ENCODE assay signal across 8 cellular contexts in the genomic region with DNA sequence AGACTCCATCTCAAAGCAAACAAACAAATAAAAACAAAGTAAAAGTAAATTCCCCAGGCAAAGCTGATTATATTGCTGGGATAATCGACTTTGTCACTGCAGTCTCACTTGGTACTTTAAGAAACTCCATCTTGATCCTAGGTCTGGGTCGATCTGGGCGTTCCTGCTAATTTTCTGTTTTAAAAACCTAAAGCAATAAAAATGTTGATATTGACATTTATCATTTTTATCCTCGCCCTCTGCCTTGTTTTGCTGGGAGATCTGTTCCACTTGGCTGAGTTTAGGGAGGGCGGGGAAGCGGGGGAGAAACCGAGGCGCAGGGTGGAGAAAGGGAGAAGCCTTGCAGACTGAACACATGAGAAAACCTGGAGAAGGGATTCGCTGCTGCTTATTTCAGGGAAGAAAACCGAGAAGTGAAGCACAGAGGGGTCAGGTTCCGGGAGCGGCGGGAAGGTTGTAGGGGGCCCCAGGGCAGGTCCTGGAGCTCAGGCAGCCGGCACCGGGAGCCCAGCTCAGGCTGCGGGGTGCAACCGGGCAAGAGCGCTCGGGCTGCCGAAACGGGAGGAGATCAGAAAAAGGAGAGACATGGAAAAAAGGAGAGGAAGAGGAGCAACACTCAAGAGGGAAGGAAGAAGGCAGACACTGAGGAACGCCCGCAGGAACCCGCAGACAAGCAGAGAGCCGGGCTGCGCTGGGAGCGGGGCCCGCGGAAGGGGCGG. TPM values are rescaled to one million over a fixed set of nuclear protein-coding genes. Genes with fewer than 3 reads are reported as not detected.
DNase-seq lines count a peak whose midpoint lies in the region; ATAC-seq and TF ChIP-seq lines count a peak whose summit lies in the region.

No MANE protein-coding gene starts in this region.

- H2BK15ac ChIP-seq in H9 (ENCODE audit: low read depth, low read length): no peak overlapping the region

- no peaks in the 10 kb centered on the region for H3K36me3 ChIP-seq in MG63
- no peaks in the 10 kb centered on the region for H3K36me3 ChIP-seq in heart right ventricle

- peaks cover 10% of the 10 kb centered on the region for H3K36me3 Mint-ChIP-seq in activated T-cell treated with anti-CD3 and anti-CD28 coated beads, Interleukin-2, amount 50 U/mL, for 24 hours (ENCODE audit: low read depth)
- H3K36me3 Mint-ChIP-seq in H9 (ENCODE audit: insufficient read depth in 1 of 3, low read depth in 3 of 3): no peaks in the 10 kb centered on the region
- no peaks in the 10 kb centered on the region for H3K36me3 Mint-ChIP-seq in activated naive CD4-positive, alpha-beta T cell treated with anti-CD3 and anti-CD28 coated beads, Interleukin-2, amount 50 U/mL, for 72 hours

- no peak overlapping the region for H3K56ac ChIP-seq in H9 (ENCODE audit: insufficient read length, low read depth, low read length)

- H3K18ac ChIP-seq in H9 (ENCODE audit: insufficient read length, low read depth, low read length): no peak overlapping the region

- peak overlapping the region; percentile 82 for H3K4me2 ChIP-seq in H9 (ENCODE audit: insufficient read depth, insufficient read length, low read length)

- H3K9me3 ChIP-seq in H9 (ENCODE audit: control insufficient read depth, low read depth, low read length) (no peaks in the 10 kb centered on the region), MG63 (no peaks in the 10 kb centered on the region), heart right ventricle (no peaks in the 10 kb centered on the region)

- no peaks in the 10 kb centered on the region for H4K20me1 ChIP-seq in H9 (ENCODE audit: control insufficient read depth, insufficient read depth, insufficient read length)

- no peaks in the 10 kb centered on the region for H3K79me1 ChIP-seq in H9 (ENCODE audit: insufficient read depth, low read depth, low read length, poor library complexity, severe bottlenecking)

- no peaks in the 10 kb centered on the region for H3K27me3 ChIP-seq in H9 (ENCODE audit: insufficient read depth, low read length)
- H3K27me3 ChIP-seq in MG63: no peaks in the 10 kb centered on the region
- H3K27me3 ChIP-seq in heart right ventricle: no peaks in the 10 kb centered on the region

- TF ChIP-seq CTCF in H9 (conservative IDR thresholded peaks at IDR 0.05) (no peak), heart right ventricle (IDR thresholded peaks at IDR 0.05) (no peak)

- intact Hi-C loops in heart right ventricle (cut with DNase I): loop anchor here in 6 of 10 donors (2.0 to 10.0 kb wide), 5 partner anchors 26 to 212 kb away; partner anchors contain the start of genes XRCC2 (in 4 of the 6) and KMT2C (in 1 of the 6)

- ATAC-seq in activated naive CD4-positive, alpha-beta T cell treated with anti-CD3 and anti-CD28 coated beads, Interleukin-2, amount 50 U/mL, for 72 hours: peak; percentile 3 to 5
- peak in 6 of 8 donors; percentile 2 to 28 (median 14) for ATAC-seq in heart right ventricle

- H3K4me3 ChIP-seq in MG63 (peak overlapping the region; percentile 73), heart right ventricle (peak overlapping the region; percentile 50 to 99 (median 78))

- H2BK20ac ChIP-seq in H9 (ENCODE audit: low read depth, low read length, poor library complexity, severe bottlenecking): no peak overlapping the region

- peaks cover 13% of the 10 kb centered on the region for H3K4me1 Mint-ChIP-seq in activated T-cell treated with anti-CD3 and anti-CD28 coated beads, Interleukin-2, amount 50 U/mL, for 24 hours (ENCODE audit: low read depth)
- H3K4me1 Mint-ChIP-seq in H9: peaks cover 22 to 24% of the 10 kb centered on the region in 2 experiments

- no peak overlapping the region for H4K91ac ChIP-seq in H9 (ENCODE audit: insufficient read length, low read depth, low read length)

- H3K27ac Mint-ChIP-seq in activated T-cell treated with anti-CD3 and anti-CD28 coated beads, Interleukin-2, amount 50 U/mL, for 24 hours: peak overlapping the region; percentile 87
- peak overlapping the region; percentile 81 to 97 (median 96) for H3K27ac Mint-ChIP-seq in H9
- peak overlapping the region; percentile 52 to 76 for H3K27ac Mint-ChIP-seq in activated naive CD4-positive, alpha-beta T cell treated with anti-CD3 and anti-CD28 coated beads, Interleukin-2, amount 50 U/mL, for 72 hours

- H3T11ph ChIP-seq in H9 (ENCODE audit: low read length): no peak overlapping the region

- no peak overlapping the region for H2AK5ac ChIP-seq in H9 (ENCODE audit: insufficient read length, low read length)

- no peaks in the 10 kb centered on the region for H3K79me2 ChIP-seq in H9 (ENCODE audit: insufficient read depth, low read length)

- H2BK5ac ChIP-seq in H9 (ENCODE audit: insufficient read length, low read length): no peak overlapping the region

- H2BK120ac ChIP-seq in H9 (ENCODE audit: low read depth, low read length, poor library complexity, severe bottlenecking): no peak overlapping the region

- no peak overlapping the region for H3K4ac ChIP-seq in H9 (ENCODE audit: low read depth, low read length)

- peak overlapping the region; percentile 92 for H3K4me3 Mint-ChIP-seq in activated T-cell treated with anti-CD3 and anti-CD28 coated beads, Interleukin-2, amount 50 U/mL, for 24 hours
- peak overlapping the region; percentile 88 to 89 for H3K4me3 Mint-ChIP-seq in H9

- peak overlapping the region; percentile 46 for H3K9ac ChIP-seq in H9 (ENCODE audit: extremely low read depth, insufficient read length, low read length)

- WGBS in H9 (ENCODE audit: extremely low coverage, insufficient read length, low lambda C conversion rate): no CpG with 5 or more reads among the region's 30 CpGs
- 2% methylated on average over 30 of the region's 30 CpGs for WGBS in heart right ventricle, 2 donors

- H3K4me1 ChIP-seq in H9 (ENCODE audit: insufficient read depth, low read length): no peaks in the 10 kb centered on the region
- peaks cover 0 to 34% (median 14%) of the 10 kb centered on the region in 9 donors for H3K4me1 ChIP-seq in heart right ventricle

- H2AFZ ChIP-seq in H9 (ENCODE audit: low read length): no peak overlapping the region

- H3K14ac ChIP-seq in H9 (ENCODE audit: insufficient read depth, low read length): no peak overlapping the region

- H3K23me2 ChIP-seq in H9 (ENCODE audit: insufficient read length, low read depth, low read length, poor library complexity, severe bottlenecking): peaks cover 5% of the 10 kb centered on the region

- no peak for DNase-seq in activated T-cell treated with anti-CD3 and anti-CD28 coated beads, Interleukin-2, amount 50 U/mL, for 24 hours
- no peak for DNase-seq in activated T-cell treated with anti-CD3 and anti-CD28 coated beads, Interleukin-2, amount 50 U/mL, for 1 hour
- DNase-seq in H9: no peak
- DNase-seq in MG63: no peak
- DNase-seq in activated naive CD4-positive, alpha-beta T cell treated with anti-CD3 and anti-CD28 coated beads, Interleukin-2, amount 50 U/mL, for 72 hours (ENCODE audit: low spot score in 2 of 2): no peak
- peak in 1 of 2 donors; percentile 32 for DNase-seq in heart right ventricle
- peak; percentile 71 for DNase-seq in putamen (ENCODE audit: low spot score)
- DNase-seq in germinal center (ENCODE audit: low spot score): no peak

- no peaks in the 10 kb centered on the region for H3K27me3 Mint-ChIP-seq in activated T-cell treated with anti-CD3 and anti-CD28 coated beads, Interleukin-2, amount 50 U/mL, for 24 hours
- no peaks in the 10 kb centered on the region for H3K27me3 Mint-ChIP-seq in H9 (ENCODE audit: low read depth)

- H3K27ac ChIP-seq in H9 (ENCODE audit: insufficient read length, low read depth, low read length): no peak overlapping the region
- H3K27ac ChIP-seq in heart right ventricle: peak overlapping the region; percentile 28 to 100 (median 91)

- H2BK12ac ChIP-seq in H9 (ENCODE audit: insufficient read length, low read depth, low read length): no peak overlapping the region

- H3K23ac ChIP-seq in H9 (ENCODE audit: insufficient read length, low read depth, low read length): no peak overlapping the region

- H4K5ac ChIP-seq in H9 (ENCODE audit: insufficient read length, low read depth, low read length): no peak overlapping the region

- H4K8ac ChIP-seq in H9 (replicated peaks; ENCODE audit: insufficient read length, low read depth, low read length): no peak overlapping the region

- no peaks in the 10 kb centered on the region for H3K9me3 Mint-ChIP-seq in activated T-cell treated with anti-CD3 and anti-CD28 coated beads, Interleukin-2, amount 50 U/mL, for 24 hours
- H3K9me3 Mint-ChIP-seq in H9: no peaks in the 10 kb centered on the region
- no peaks in the 10 kb centered on the region for H3K9me3 Mint-ChIP-seq in activated naive CD4-positive, alpha-beta T cell treated with anti-CD3 and anti-CD28 coated beads, Interleukin-2, amount 50 U/mL, for 72 hours

RNA-seq across cellular contexts. Expression of gene KMT2C, which starts 27.4 kb away (rescaled TPM):
- total RNA-seq in H9 (2021) (32.2 and 33.0 TPM in 2 replicates), heart right ventricle (10 to 100 TPM; 31.3 to 54.3 (median 47.5) TPM)
- total RNA-seq in MG63 (2014; rRNA removed; shearing (Covaris generic); ENCODE audit: low replicate concordance): 2.5 and 8.7 TPM in 2 replicates
- total RNA-seq in activated naive CD4-positive, alpha-beta T cell treated with anti-CD3 and anti-CD28 coated beads, Interleukin-2, amount 50 U/mL, for 72 hours: 10 to 100 TPM; 65.7 to 69.1 TPM
- polyA plus RNA-seq in heart right ventricle: 10 to 100 TPM in 1 of 2 donors, 1 to 10 TPM in 1; 5.5 to 14.6 TPM
